16 cellular contexts compared by ENCODE assay signal in genomic region chr10:123519861-123520260, GRCh38.
"Had no signal": no experiment of that assay in that cellular context is flagged by ENCODE, and none has a peak within 500 bp of the region (broad histone marks: within the 10 kb centered on the region; RNA-seq: fewer than 3 reads in every experiment).

No MANE protein-coding gene starts in this region.

- H3K27ac Mint-ChIP-seq: dendritic cell treated with granulocyte-macrophage colony-stimulating factor and Interleukin-4, amounts not matched to agents 40 ng/mL and 50 ng/mL, for 4 days; effector memory CD8-positive, alpha-beta T cell; naive thymus-derived CD4-positive, alpha-beta T cell; nephron progenitor cell had no signal

- H3K4me2 ChIP-seq: hepatocyte had no signal

- H3K4me1 Mint-ChIP-seq: naive thymus-derived CD4-positive, alpha-beta T cell; nephron progenitor cell had no signal

- H3K27me3 ChIP-seq: hepatocyte, uterus had no signal

- H3K36me3 Mint-ChIP-seq: naive thymus-derived CD4-positive, alpha-beta T cell had no signal

- H3K4me3 Mint-ChIP-seq: dendritic cell treated with granulocyte-macrophage colony-stimulating factor and Interleukin-4, amounts not matched to agents 40 ng/mL and 50 ng/mL, for 4 days; effector memory CD8-positive, alpha-beta T cell; naive thymus-derived CD4-positive, alpha-beta T cell; nephron progenitor cell had no signal

- H3K9me3 Mint-ChIP-seq: dendritic cell treated with granulocyte-macrophage colony-stimulating factor and Interleukin-4, amounts not matched to agents 40 ng/mL and 50 ng/mL, for 4 days; effector memory CD8-positive, alpha-beta T cell had no signal

- H3K27ac ChIP-seq: hepatocyte, neutrophil, uterus had no signal

- H3K36me3 ChIP-seq: neutrophil, uterus had no signal

- H3K4me1 ChIP-seq: uterus had no signal

- DNase-seq: effector memory CD8-positive, alpha-beta T cell; foreskin melanocyte; left colon; mammary epithelial cell; naive thymus-derived CD4-positive, alpha-beta T cell; nephron progenitor cell; right cardiac atrium; small intestine; stimulated activated CD4-positive, alpha-beta T cell treated with anti-CD3 and anti-CD28 coated beads, Interleukin-12 subunit alpha, Interleukin-12 subunit beta, amount 100 ng/mL, for 4 hours; stimulated activated CD4-positive, alpha-beta T cell treated with anti-CD3 and anti-CD28 coated beads, Interleukin-2, amount 100 ng/mL, for 48 hours; stimulated activated naive CD4-positive, alpha-beta T cell treated with Interleukin-2 at 50 U/mL for 16 hours; trophoblast cell; uterus had no signal

- H3K4me3 ChIP-seq: hepatocyte, uterus had no signal

- H3K9me3 ChIP-seq: neutrophil, uterus had no signal
